ENCODE assay signal across 21 cellular contexts in genomic region chr10:71277914-71278665, GRCh38. TPM values are rescaled to one million over a fixed set of nuclear protein-coding genes. Genes with fewer than 3 reads are reported as not detected.
DNase-seq lines count a peak whose midpoint lies in the region; ATAC-seq and TF ChIP-seq lines count a peak whose summit lies in the region.
"Had no signal": no experiment of that assay in that cellular context is flagged by ENCODE, and none has a peak within 500 bp of the region (broad histone marks: within the 10 kb centered on the region; RNA-seq: fewer than 3 reads in every experiment).

No MANE protein-coding gene starts in this region.

- H3K4me2 ChIP-seq in BLaER1, result peak overlapping the region; percentile 66
- H3K4me2 ChIP-seq: SK-N-SH had no signal

- 0 out of 2 replicates have a peak overlapping the region, but pooled peaks have one; percentile 63 for H3K27ac Mint-ChIP-seq in WTC11
- H3K27ac Mint-ChIP-seq in endothelial cell (ENCODE audit: unreplicated experiment), result peak overlapping the region; percentile 61
- H3K27ac Mint-ChIP-seq in nephron progenitor cell, result no peak overlapping the region
- H3K27ac Mint-ChIP-seq: IgD-negative memory B cell had no signal

- CTCF ChIA-PET in WTC11 (lab: Charles Lee), result interaction anchor here (0.9 to 2.2 kb wide), 5 partner anchors 8 to 375 kb away, joined by 3 to 23 read pairs (median 5); no protein-coding TSS in a partner anchor

- no peaks in the 10 kb centered on the region for H3K9me3 ChIP-seq in BLaER1
- H3K9me3 ChIP-seq: SK-N-SH had no signal

- H3K9ac ChIP-seq in BLaER1, result peak overlapping the region; percentile 26; the same call in 1 of the 2 replicates
- H3K9ac ChIP-seq: GM23248, SK-N-SH had no signal

- H3K9me3 Mint-ChIP-seq in WTC11 (no peaks in the 10 kb centered on the region), endothelial cell (ENCODE audit: unreplicated experiment) (no peaks in the 10 kb centered on the region), nephron progenitor cell (no peaks in the 10 kb centered on the region)
- H3K9me3 Mint-ChIP-seq: CD4-positive, CD25-positive, alpha-beta regulatory T cell; IgD-negative memory B cell had no signal

- H3K36me3 Mint-ChIP-seq in WTC11, result peaks cover 4% of the 10 kb centered on the region; the same call in 1 of the 2 replicates
- H3K36me3 Mint-ChIP-seq in endothelial cell (ENCODE audit: low read depth, unreplicated experiment), result peaks cover 18% of the 10 kb centered on the region
- H3K36me3 Mint-ChIP-seq in nephron progenitor cell (ENCODE audit: low read depth), result peaks cover 16% of the 10 kb centered on the region
- H3K36me3 Mint-ChIP-seq: CD4-positive, CD25-positive, alpha-beta regulatory T cell; IgD-negative memory B cell had no signal

- no peak overlapping the region for H3K4me3 ChIP-seq in BLaER1
- H3K4me3 ChIP-seq: GM23248 had no signal

- H3K27me3 Mint-ChIP-seq in WTC11 (ENCODE audit: low read depth) (no peaks in the 10 kb centered on the region), endothelial cell (ENCODE audit: unreplicated experiment) (peaks cover 18% of the 10 kb centered on the region), nephron progenitor cell (ENCODE audit: low read depth, poor library complexity) (no peaks in the 10 kb centered on the region)
- H3K27me3 Mint-ChIP-seq: CD4-positive, CD25-positive, alpha-beta regulatory T cell; IgD-negative memory B cell had no signal

- POLR2A ChIA-PET in WTC11 (lab: Charles Lee), result interaction anchor here (0.5 to 1.6 kb wide), 3 partner anchors 8 to 625 kb away, joined by 3 to 5 read pairs (median 3); no protein-coding TSS in a partner anchor

- no peak overlapping the region; the same call in 1 of the 2 replicates for H3K27ac ChIP-seq in BLaER1
- H3K27ac ChIP-seq: GM23248, HL-60 had no signal

- no peaks in the 10 kb centered on the region for H4K20me1 ChIP-seq in BLaER1

- H3K27me3 ChIP-seq in BLaER1, result no peaks in the 10 kb centered on the region

- TF ChIP-seq CTCF in WTC11 (IDR thresholded peaks at IDR 0.05) (no peak), endothelial cell (IDR thresholded peaks at IDR 0.05; ENCODE audit: unreplicated experiment) (no peak), nephron progenitor cell (IDR thresholded peaks at IDR 0.05) (no peak)

- H3K36me3 ChIP-seq in BLaER1, result no peaks in the 10 kb centered on the region

- DNase-seq in WTC11 (ENCODE audit: low spot score), result no peak
- DNase-seq in endothelial cell (ENCODE audit: low spot score), result no peak
- DNase-seq in pons (ENCODE audit: low spot score), result peak; percentile 66
- DNase-seq in A172 (ENCODE audit: low spot score), result no peak
- DNase-seq in nephron progenitor cell, result no peak
- no peak for DNase-seq in effector CD4-positive, alpha-beta T cell
- DNase-seq: ACHN; CD4-positive, CD25-positive, alpha-beta regulatory T cell; COR-L47; GM23248; MM.1S; NCI-H1105 treated with DMSO at 0.1 percent for 48 hours; NCI-H2107; NCI-H510A; OCI-M1; SHP77 treated with DMSO at 0.1 percent for 48 hours; SK-N-SH had no signal

- H3K4me3 Mint-ChIP-seq in WTC11 (no peak overlapping the region), endothelial cell (ENCODE audit: unreplicated experiment) (no peak overlapping the region), nephron progenitor cell (no peak overlapping the region)
- H3K4me3 Mint-ChIP-seq: CD4-positive, CD25-positive, alpha-beta regulatory T cell; IgD-negative memory B cell had no signal

- H3K4me1 Mint-ChIP-seq in WTC11 (peaks cover 44% of the 10 kb centered on the region), endothelial cell (ENCODE audit: unreplicated experiment) (peaks cover 50% of the 10 kb centered on the region), nephron progenitor cell (peaks cover 44% of the 10 kb centered on the region)
- H3K4me1 Mint-ChIP-seq: CD4-positive, CD25-positive, alpha-beta regulatory T cell had no signal

- ATAC-seq in WTC11, result no peak
- ATAC-seq: HCT116 had no signal

- peaks cover 65% of the 10 kb centered on the region for H3K4me1 ChIP-seq in BLaER1

TF ChIP-seq in WTC11, 78 proteins besides CTCF, POLR2A, EP300 and RAD21:
- TF ChIP-seq PRDM15 (CRISPR knock-in tag; IDR thresholded peaks at IDR 0.05) (no peak), GABPB1 (CRISPR knock-in tag; IDR thresholded peaks at IDR 0.05) (no peak), NR1H2 (CRISPR knock-in tag; IDR thresholded peaks at IDR 0.05) (no peak), E2F1 (CRISPR knock-in tag; IDR thresholded peaks at IDR 0.05) (no peak)

RNA-seq across cellular contexts. Expression of gene SLC29A3, which starts 41.0 kb away (rescaled TPM):
- total RNA-seq in WTC11 (2021) (9.2 to 11.1 TPM (median 11.0 TPM) in 3 replicates), endothelial cell (ENCODE audit: unreplicated experiment) (11.7 TPM)
- total RNA-seq in A172 (2014; rRNA removed; shearing (Covaris generic)), result 0.72 and 1.9 TPM in 2 replicates
